8 cellular contexts compared by ENCODE assay signal in genomic region chr20:38633577-38634093, GRCh38. TPM values are rescaled to one million over a fixed set of nuclear protein-coding genes. Genes with fewer than 3 reads are reported as not detected.
DNase-seq lines count a peak whose midpoint lies in the region; ATAC-seq and TF ChIP-seq lines count a peak whose summit lies in the region.

No MANE protein-coding gene starts in this region.

- no peaks in the 10 kb centered on the region for H3K27me3 ChIP-seq in endodermal cell (ENCODE audit: control insufficient read depth, insufficient read depth, low read length, poor library complexity, severe bottlenecking)
- no peaks in the 10 kb centered on the region for H3K27me3 ChIP-seq in naive thymus-derived CD4-positive, alpha-beta T cell (ENCODE audit: control insufficient read depth in 2 of 2, insufficient read depth in 2 of 2, low read length in 2 of 2)

- ATAC-seq in activated CD8-positive, alpha-beta T cell treated with anti-CD3 and anti-CD28 coated beads for 36 hours = peak; percentile 99
- ATAC-seq in naive thymus-derived CD4-positive, alpha-beta T cell = peak; percentile 84
- no peak for ATAC-seq in GM21447 (IDR thresholded peaks at IDR 0.05; ENCODE audit: unreplicated experiment)

- POLR2A ChIA-PET in activated CD8-positive, alpha-beta T cell treated with anti-CD3 and anti-CD28 coated beads for 36 hours (lab: Charles Lee) = no interaction called here
- POLR2A ChIA-PET in naive thymus-derived CD4-positive, alpha-beta T cell (lab: Charles Lee) = no interaction called here

- intact Hi-C loops in activated CD8-positive, alpha-beta T cell treated with anti-CD3 and anti-CD28 coated beads for 36 hours (cut with micrococcal nuclease) = no loop called here
- intact Hi-C loops in naive thymus-derived CD4-positive, alpha-beta T cell (cut with micrococcal nuclease) = loop anchor here (1.0 to 5.0 kb wide), 3 partner anchors 114 to 414 kb away; partner anchors contain the start of gene ACTR5 (in 1 of the 2)

- CTCF ChIA-PET in activated CD8-positive, alpha-beta T cell treated with anti-CD3 and anti-CD28 coated beads for 36 hours (lab: Charles Lee) = interaction anchor here (0.6 to 3.0 kb wide), 13 partner anchors 9 to 441 kb away, joined by 3 to 17 read pairs (median 5); partner anchors contain the start of gene ADIG
- CTCF ChIA-PET in naive thymus-derived CD4-positive, alpha-beta T cell (lab: Charles Lee) = interaction anchor here (0.7 to 1.5 kb wide), 5 partner anchors 21 to 259 kb away, joined by 3 read pairs; no protein-coding TSS in a partner anchor

- H3K27ac Mint-ChIP-seq in activated CD8-positive, alpha-beta T cell treated with anti-CD3 and anti-CD28 coated beads for 36 hours = no peak overlapping the region
- H3K27ac Mint-ChIP-seq in endodermal cell = no peak overlapping the region
- H3K27ac Mint-ChIP-seq in naive thymus-derived CD4-positive, alpha-beta T cell = no peak overlapping the region

- no peak overlapping the region for H3K4me3 ChIP-seq in endodermal cell (ENCODE audit: low read length)
- no peak overlapping the region for H3K4me3 ChIP-seq in naive thymus-derived CD4-positive, alpha-beta T cell (ENCODE audit: low read length)

- no peak overlapping the region for H3K9ac ChIP-seq in endodermal cell (ENCODE audit: extremely low read depth, low read length, poor library complexity, severe bottlenecking)

- H3K36me3 Mint-ChIP-seq in activated CD8-positive, alpha-beta T cell treated with anti-CD3 and anti-CD28 coated beads for 36 hours (ENCODE audit: low read depth) = no peaks in the 10 kb centered on the region
- peaks cover 57% of the 10 kb centered on the region for H3K36me3 Mint-ChIP-seq in endodermal cell (ENCODE audit: low read depth)
- peaks cover 0 to 3% (median 0%) of the 10 kb centered on the region in 5 donors for H3K36me3 Mint-ChIP-seq in naive thymus-derived CD4-positive, alpha-beta T cell

- H3K27ac ChIP-seq in endodermal cell (ENCODE audit: low read depth, low read length) = no peak overlapping the region
- H3K27ac ChIP-seq in naive thymus-derived CD4-positive, alpha-beta T cell (ENCODE audit: low read depth, low read length) = no peak overlapping the region

- peaks cover 7% of the 10 kb centered on the region for H3K27me3 Mint-ChIP-seq in activated CD8-positive, alpha-beta T cell treated with anti-CD3 and anti-CD28 coated beads for 36 hours
- H3K27me3 Mint-ChIP-seq in endodermal cell (ENCODE audit: insufficient read depth) = no peaks in the 10 kb centered on the region
- H3K27me3 Mint-ChIP-seq in naive thymus-derived CD4-positive, alpha-beta T cell = peaks cover 11 to 24% (median 18%) of the 10 kb centered on the region in 5 donors

- no peaks in the 10 kb centered on the region for H3K4me1 ChIP-seq in endodermal cell (ENCODE audit: control insufficient read depth, insufficient read depth, low read length)
- no peaks in the 10 kb centered on the region for H3K4me1 ChIP-seq in naive thymus-derived CD4-positive, alpha-beta T cell (ENCODE audit: control insufficient read depth in 2 of 2, insufficient read depth in 2 of 2, low read length in 2 of 2)

- H3K36me3 ChIP-seq in endodermal cell (ENCODE audit: control insufficient read depth, insufficient read depth, low read length) = peaks cover 20% of the 10 kb centered on the region
- H3K36me3 ChIP-seq in naive thymus-derived CD4-positive, alpha-beta T cell (ENCODE audit: control insufficient read depth in 2 of 3, insufficient read depth in 3 of 3, low read length in 3 of 3) = no peaks in the 10 kb centered on the region

- TF ChIP-seq CTCF in activated CD8-positive, alpha-beta T cell treated with anti-CD3 and anti-CD28 coated beads for 36 hours (IDR thresholded peaks at IDR 0.05) = peak; percentile 95
- TF ChIP-seq CTCF in endodermal cell (conservative IDR thresholded peaks at IDR 0.05) = peak; percentile 93

- peaks cover 8% of the 10 kb centered on the region for H3K4me1 Mint-ChIP-seq in activated CD8-positive, alpha-beta T cell treated with anti-CD3 and anti-CD28 coated beads for 36 hours (ENCODE audit: low read depth)
- peaks cover 14% of the 10 kb centered on the region for H3K4me1 Mint-ChIP-seq in endodermal cell
- peaks cover 0 to 7% (median 5%) of the 10 kb centered on the region in 7 donors for H3K4me1 Mint-ChIP-seq in naive thymus-derived CD4-positive, alpha-beta T cell

- no peaks in the 10 kb centered on the region for H3K9me3 ChIP-seq in endodermal cell (ENCODE audit: control insufficient read depth, low read length)
- H3K9me3 ChIP-seq in naive thymus-derived CD4-positive, alpha-beta T cell (ENCODE audit: control insufficient read depth in 2 of 3, low read length in 3 of 3) = no peaks in the 10 kb centered on the region

- H3K9me3 Mint-ChIP-seq in activated CD8-positive, alpha-beta T cell treated with anti-CD3 and anti-CD28 coated beads for 36 hours = no peaks in the 10 kb centered on the region
- peaks cover 1% of the 10 kb centered on the region for H3K9me3 Mint-ChIP-seq in endodermal cell
- H3K9me3 Mint-ChIP-seq in naive thymus-derived CD4-positive, alpha-beta T cell = peaks cover 0 to 2% (median 0%) of the 10 kb centered on the region in 11 donors

- no peak overlapping the region for H3K4me3 Mint-ChIP-seq in activated CD8-positive, alpha-beta T cell treated with anti-CD3 and anti-CD28 coated beads for 36 hours
- no peak overlapping the region for H3K4me3 Mint-ChIP-seq in endodermal cell
- no peak overlapping the region for H3K4me3 Mint-ChIP-seq in naive thymus-derived CD4-positive, alpha-beta T cell

- WGBS in endodermal cell (ENCODE audit: insufficient coverage in 1 of 2, insufficient read length in 1 of 2), 2 experiments = 52 to 64% methylated on average over 9 to 13 of the region's 13 CpGs

- DNase-seq in ELR (ENCODE audit: low read depth) (peak; percentile 80), HPDE6-E6E7 (ENCODE audit: extremely low spot score) (peak; percentile 84), NCI-H82 treated with DMSO at 0.1 percent for 48 hours (lab: John Stamatoyannopoulos, UW; ENCODE audit: unreplicated experiment) (peak; percentile 78), endodermal cell (peak; percentile 95), stromal cell of bone marrow (ENCODE audit: low read depth) (peak; percentile 7)
- DNase-seq in activated CD8-positive, alpha-beta T cell treated with anti-CD3 and anti-CD28 coated beads for 36 hours = peak; percentile 75
- peak; percentile 6 to 56 (median 40) for DNase-seq in naive thymus-derived CD4-positive, alpha-beta T cell

RNA-seq across cellular contexts. Expression of gene ARHGAP40, which starts 32.0 kb away (rescaled TPM):
- not detected for total RNA-seq in activated CD8-positive, alpha-beta T cell treated with anti-CD3 and anti-CD28 coated beads for 36 hours
- total RNA-seq in endodermal cell = 10 to 100 TPM in 1 of 2 donors, 1 to 10 TPM in 1; 5.5 to 18.5 TPM
- 2.4 TPM for polyA plus RNA-seq in endodermal cell (2013, experiment 1 of 2)
- polyA plus RNA-seq in endodermal cell (2013, experiment 2 of 2) = 4.3 TPM
- not detected for total RNA-seq in naive thymus-derived CD4-positive, alpha-beta T cell
- not detected for polyA plus RNA-seq in naive thymus-derived CD4-positive, alpha-beta T cell

RNA-seq across cellular contexts. Expression of gene ADIG, which starts 52.6 kb away (rescaled TPM):
- not detected for total RNA-seq in activated CD8-positive, alpha-beta T cell treated with anti-CD3 and anti-CD28 coated beads for 36 hours
- not detected for total RNA-seq in endodermal cell
- polyA plus RNA-seq in endodermal cell (2013, experiment 1 of 2) = not detected
- not detected for polyA plus RNA-seq in endodermal cell (2013, experiment 2 of 2)
- under 1 TPM in 1 of 5 experiments, not detected in 4; 0.65 TPM for total RNA-seq in naive thymus-derived CD4-positive, alpha-beta T cell
- polyA plus RNA-seq in naive thymus-derived CD4-positive, alpha-beta T cell = not detected

Comparison
In these comparisons a context has a peak if more than half of its experiments do, and no peak if none do; other contexts are left out.
1. DNase-seq: peak in every context shown above with its lines; median percentile 95 in endodermal cell; 84 in HPDE6-E6E7; 80 in ELR; 78 in NCI-H82 treated with DMSO at 0.1 percent for 48 hours; 75 in activated CD8-positive, alpha-beta T cell treated with anti-CD3 and anti-CD28 coated beads for 36 hours; 40 in naive thymus-derived CD4-positive, alpha-beta T cell; 7 in stromal cell of bone marrow.
2. RNA of gene ARHGAP40, which starts 32.0 kb away (total RNA-seq): 5.5 to 18.5 TPM in endodermal cell; not detected in activated CD8-positive, alpha-beta T cell treated with anti-CD3 and anti-CD28 coated beads for 36 hours and not detected in naive thymus-derived CD4-positive, alpha-beta T cell; every median in the first group is over 4 times any median in the second.